20 cellular contexts compared by ENCODE assay signal in the genomic region with DNA sequence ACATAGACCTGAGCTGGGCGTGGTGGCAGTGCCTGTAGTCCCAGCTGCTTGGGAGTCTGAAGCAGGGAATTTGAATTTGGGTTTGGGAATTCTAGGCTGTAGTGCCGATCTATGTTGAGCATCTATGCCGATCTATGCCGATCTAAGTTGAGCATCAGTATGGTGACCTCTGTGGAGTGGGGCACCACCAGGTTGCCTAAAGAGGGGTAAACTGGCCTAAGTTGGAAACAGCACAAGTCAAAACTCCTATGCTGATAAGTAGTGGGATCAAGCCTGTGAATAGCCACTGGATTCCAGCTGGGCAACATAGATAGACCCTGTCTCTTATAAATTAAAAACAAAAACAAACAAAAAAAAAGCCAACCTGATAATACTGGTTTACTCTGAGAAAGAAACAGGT.
"Had no signal": no experiment of that assay in that cellular context is flagged by ENCODE, and none has a peak within 500 bp of the region (broad histone marks: within the 10 kb centered on the region; RNA-seq: fewer than 3 reads in every experiment).

No MANE protein-coding gene starts in this region.

- H3K4me3 ChIP-seq: pancreas, sigmoid colon, testis, upper lobe of left lung had no signal

- ATAC-seq: activated naive CD8-positive, alpha-beta T cell treated with anti-CD3 and anti-CD28 coated beads, Interleukin-2, amount 50 U/mL, for 24 hours; activated T-helper 17 cell treated with anti-CD3 and anti-CD28 coated beads, Interleukin-2, amount 50 U/mL, for 72 hours; effector memory CD8-positive, alpha-beta T cell; left cardiac atrium; naive thymus-derived CD8-positive, alpha-beta T cell; pancreas; stimulated activated memory B cell treated with anti-CD40 and anti-IgM and Interleukin-4, amounts not matched to agents 10 μg/mL and 1 μg/mL and 100 μg/mL, for 72 hours had no signal

- H3K4me1 ChIP-seq: testis had no signal

- H3K27ac Mint-ChIP-seq: activated naive CD4-positive, alpha-beta T cell treated with anti-CD3 and anti-CD28 coated beads for 36 hours; activated naive CD8-positive, alpha-beta T cell treated with anti-CD3 and anti-CD28 coated beads, Interleukin-2, amount 50 U/mL, for 24 hours; activated T-helper 17 cell treated with anti-CD3 and anti-CD28 coated beads, Interleukin-2, amount 50 U/mL, for 72 hours; naive thymus-derived CD8-positive, alpha-beta T cell; stimulated activated memory B cell treated with anti-CD40 and anti-IgM and Interleukin-4, amounts not matched to agents 10 μg/mL and 1 μg/mL and 100 μg/mL, for 72 hours had no signal

- H3K27me3 Mint-ChIP-seq: activated naive CD8-positive, alpha-beta T cell treated with anti-CD3 and anti-CD28 coated beads, Interleukin-2, amount 50 U/mL, for 24 hours; activated T-helper 17 cell treated with anti-CD3 and anti-CD28 coated beads, Interleukin-2, amount 50 U/mL, for 72 hours; brain; effector memory CD8-positive, alpha-beta T cell; stimulated activated memory B cell treated with anti-CD40 and anti-IgM and Interleukin-4, amounts not matched to agents 10 μg/mL and 1 μg/mL and 100 μg/mL, for 72 hours had no signal

- H3K4me3 Mint-ChIP-seq: activated naive CD4-positive, alpha-beta T cell treated with anti-CD3 and anti-CD28 coated beads for 36 hours; activated naive CD8-positive, alpha-beta T cell treated with anti-CD3 and anti-CD28 coated beads, Interleukin-2, amount 50 U/mL, for 24 hours; activated T-helper 17 cell treated with anti-CD3 and anti-CD28 coated beads, Interleukin-2, amount 50 U/mL, for 72 hours; brain; effector memory CD8-positive, alpha-beta T cell; naive thymus-derived CD8-positive, alpha-beta T cell; stimulated activated memory B cell treated with anti-CD40 and anti-IgM and Interleukin-4, amounts not matched to agents 10 μg/mL and 1 μg/mL and 100 μg/mL, for 72 hours had no signal

- H3K36me3 Mint-ChIP-seq: naive thymus-derived CD8-positive, alpha-beta T cell had no signal

- H3K27me3 ChIP-seq: pancreas, sigmoid colon, testis, upper lobe of left lung had no signal

- H3K27ac ChIP-seq: pancreas, sigmoid colon, testis, upper lobe of left lung had no signal

- H3K9me3 ChIP-seq: pancreas, sigmoid colon, testis, upper lobe of left lung had no signal

- H3K9me3 Mint-ChIP-seq: activated naive CD4-positive, alpha-beta T cell treated with anti-CD3 and anti-CD28 coated beads for 36 hours; activated naive CD8-positive, alpha-beta T cell treated with anti-CD3 and anti-CD28 coated beads, Interleukin-2, amount 50 U/mL, for 24 hours; activated T-helper 17 cell treated with anti-CD3 and anti-CD28 coated beads, Interleukin-2, amount 50 U/mL, for 72 hours; brain; effector memory CD8-positive, alpha-beta T cell; naive thymus-derived CD8-positive, alpha-beta T cell; stimulated activated memory B cell treated with anti-CD40 and anti-IgM and Interleukin-4, amounts not matched to agents 10 μg/mL and 1 μg/mL and 100 μg/mL, for 72 hours had no signal

- DNase-seq: activated CD4-positive, alpha-beta T cell treated with anti-CD3 and anti-CD28 coated beads, Interleukin-2, amount 50 U/mL, for 4 hours; activated naive CD4-positive, alpha-beta T cell treated with anti-CD3 and anti-CD28 coated beads for 36 hours; activated naive CD8-positive, alpha-beta T cell treated with anti-CD3 and anti-CD28 coated beads, Interleukin-2, amount 50 U/mL, for 24 hours; activated T-cell treated with anti-CD3 and anti-CD28 coated beads, Interleukin-2, amount 50 U/mL, for 1 hour; anterior cingulate cortex; caudate nucleus; effector memory CD8-positive, alpha-beta T cell; foreskin fibroblast; left cardiac atrium; mesendoderm; naive thymus-derived CD8-positive, alpha-beta T cell; pancreas; sigmoid colon; stimulated activated CD4-positive, alpha-beta T cell treated with anti-CD3 and anti-CD28 coated beads, Interleukin-4, amount 100 ng/mL, for 4 hours; T-helper 9 cell; testis; upper lobe of left lung had no signal
